ENCODE assay signal across 17 cellular contexts in the genomic region with DNA sequence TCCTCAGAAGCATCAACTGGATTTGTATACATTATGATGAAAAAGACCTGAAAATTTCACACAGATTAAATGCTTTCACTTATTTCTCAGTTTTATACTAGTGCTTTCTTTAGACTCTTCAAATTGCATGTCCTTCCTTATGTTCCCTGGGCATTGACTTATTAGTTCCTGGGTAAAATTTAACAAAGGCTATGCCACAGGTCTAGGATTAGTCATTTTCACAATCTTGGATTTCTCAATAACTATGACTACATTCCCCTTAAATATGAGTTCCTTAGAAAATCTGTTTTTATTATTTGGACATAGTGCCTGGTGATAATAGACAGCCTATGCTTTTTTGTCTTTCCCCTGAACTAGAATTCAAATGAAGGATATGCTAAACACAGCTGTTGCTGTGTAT.
DNase-seq lines count a peak whose midpoint lies in the region; TF ChIP-seq lines count a peak whose summit lies in the region.
"Had no signal": no experiment of that assay in that cellular context is flagged by ENCODE, and none has a peak within 500 bp of the region (broad histone marks: within the 10 kb centered on the region; RNA-seq: fewer than 3 reads in every experiment).

No MANE protein-coding gene starts in this region.

- TF ChIP-seq POLR2A in NB4 (IDR thresholded peaks at IDR 0.05; ENCODE audit: extremely low read depth, insufficient read length) = no peak

- H3K27me3 ChIP-seq in osteoblast (ENCODE audit: insufficient read depth, low read length) = no peaks in the 10 kb centered on the region
- H3K27me3 ChIP-seq: SJSA1 had no signal

- H3K27me3 Mint-ChIP-seq in Calu3 (ENCODE audit: unreplicated experiment) = no peaks in the 10 kb centered on the region
- H3K27me3 Mint-ChIP-seq in activated T-helper 2 cell treated with anti-CD3 and anti-CD28 coated beads, Interferon-gamma antibody, Interleukin-2, Interleukin-4, amounts not matched to agents 10 μg/mL and 5 μg/mL and 100 μg/mL, durations not matched to agents 14 hours and 24 hours and 36 hours (ENCODE audit: low read depth) = no peaks in the 10 kb centered on the region
- H3K27me3 Mint-ChIP-seq: CD8-positive, alpha-beta memory T cell had no signal

- no peak for TF ChIP-seq CTCF in Calu3 (IDR thresholded peaks at IDR 0.05; ENCODE audit: unreplicated experiment)
- TF ChIP-seq CTCF in NB4 (IDR thresholded peaks at IDR 0.05; ENCODE audit: low read depth, low read length) = no peak
- no peak for TF ChIP-seq CTCF in osteoblast (IDR thresholded peaks at IDR 0.05; ENCODE audit: extremely low read depth, low read depth, low read length)

- no peaks in the 10 kb centered on the region for H3K9me3 Mint-ChIP-seq in Calu3 (ENCODE audit: low read depth, unreplicated experiment)
- no peaks in the 10 kb centered on the region for H3K9me3 Mint-ChIP-seq in activated T-helper 2 cell treated with anti-CD3 and anti-CD28 coated beads, Interferon-gamma antibody, Interleukin-2, Interleukin-4, amounts not matched to agents 10 μg/mL and 5 μg/mL and 100 μg/mL, durations not matched to agents 14 hours and 24 hours and 36 hours
- H3K9me3 Mint-ChIP-seq: activated naive CD4-positive, alpha-beta T cell treated with anti-CD3 and anti-CD28 coated beads for 36 hours had no signal

- DNase-seq in Calu3 (no peak), NB4 (ENCODE audit: low read depth) (peak; percentile 25), epithelial cell of prostate (ENCODE audit: low read depth, low spot score) (peak; percentile 20), osteoblast (ENCODE audit: insufficient read length, low spot score, missing footprints) (peak; percentile 55), GDM1 (lab: John Stamatoyannopoulos, UW) (no peak), NCI-H187 treated with DMSO at 0.1 percent for 48 hours (lab: John Stamatoyannopoulos, UW) (no peak), DMS153 (lab: John Stamatoyannopoulos, UW) (no peak)
- DNase-seq in activated T-helper 2 cell treated with anti-CD3 and anti-CD28 coated beads, Interferon-gamma antibody, Interleukin-2, Interleukin-4, amounts not matched to agents 10 μg/mL and 5 μg/mL and 100 μg/mL, durations not matched to agents 14 hours and 24 hours and 36 hours (ENCODE audit: low spot score) = no peak
- DNase-seq: activated naive CD4-positive, alpha-beta T cell treated with anti-CD3 and anti-CD28 coated beads for 36 hours; CD8-positive, alpha-beta memory T cell; cerebellar nuclear complex; NCI-H1417; NCI-H748 treated with DMSO at 0.1 percent for 48 hours; retina; stimulated activated CD4-positive, alpha-beta T cell treated with anti-CD3 and anti-CD28 coated beads, Interleukin-4, amount 100 ng/mL, for 4 hours; stimulated activated naive CD4-positive, alpha-beta T cell treated with Interleukin-2 at 50 U/mL for 16 hours had no signal

- peak overlapping the region; percentile 63 for H3K27ac Mint-ChIP-seq in Calu3 (ENCODE audit: unreplicated experiment)
- no peak overlapping the region for H3K27ac Mint-ChIP-seq in activated T-helper 2 cell treated with anti-CD3 and anti-CD28 coated beads, Interferon-gamma antibody, Interleukin-2, Interleukin-4, amounts not matched to agents 10 μg/mL and 5 μg/mL and 100 μg/mL, durations not matched to agents 14 hours and 24 hours and 36 hours
- H3K27ac Mint-ChIP-seq: activated naive CD4-positive, alpha-beta T cell treated with anti-CD3 and anti-CD28 coated beads for 36 hours; CD8-positive, alpha-beta memory T cell had no signal

- intact Hi-C loops in Calu3 (cut with micrococcal nuclease; ENCODE audit: unreplicated experiment) = no loop called here
- intact Hi-C loops in activated T-helper 2 cell treated with anti-CD3 and anti-CD28 coated beads, Interferon-gamma antibody, Interleukin-2, Interleukin-4, amounts not matched to agents 10 μg/mL and 5 μg/mL and 100 μg/mL, durations not matched to agents 14 hours and 24 hours and 36 hours (cut with micrococcal nuclease) = no loop called here

- peak overlapping the region; percentile 14 for H3K4me3 Mint-ChIP-seq in Calu3 (ENCODE audit: low read depth, unreplicated experiment)
- no peak overlapping the region for H3K4me3 Mint-ChIP-seq in activated T-helper 2 cell treated with anti-CD3 and anti-CD28 coated beads, Interferon-gamma antibody, Interleukin-2, Interleukin-4, amounts not matched to agents 10 μg/mL and 5 μg/mL and 100 μg/mL, durations not matched to agents 14 hours and 24 hours and 36 hours (ENCODE audit: low read depth)
- H3K4me3 Mint-ChIP-seq: activated naive CD4-positive, alpha-beta T cell treated with anti-CD3 and anti-CD28 coated beads for 36 hours; CD8-positive, alpha-beta memory T cell had no signal

- no peaks in the 10 kb centered on the region for H3K36me3 Mint-ChIP-seq in Calu3 (ENCODE audit: insufficient read depth, unreplicated experiment)
- H3K36me3 Mint-ChIP-seq in activated T-helper 2 cell treated with anti-CD3 and anti-CD28 coated beads, Interferon-gamma antibody, Interleukin-2, Interleukin-4, amounts not matched to agents 10 μg/mL and 5 μg/mL and 100 μg/mL, durations not matched to agents 14 hours and 24 hours and 36 hours (ENCODE audit: low read depth) = no peaks in the 10 kb centered on the region
- H3K36me3 Mint-ChIP-seq: CD8-positive, alpha-beta memory T cell had no signal

- H3K4me2 ChIP-seq in osteoblast (ENCODE audit: insufficient read depth, low read length) = peak overlapping the region; percentile 24

- H2AFZ ChIP-seq in osteoblast (ENCODE audit: low read length) = no peak overlapping the region

- no TSS peak for BruUV-seq in Calu3 (replicated peaks; lab: Mats Ljungman, UMichigan)

- CTCF ChIA-PET in Calu3 (lab: Charles Lee) = no interaction called here

- H4K20me1 ChIP-seq in osteoblast (ENCODE audit: insufficient read depth, low read length) = no peaks in the 10 kb centered on the region

- no peaks in the 10 kb centered on the region for H3K9me3 ChIP-seq in osteoblast (ENCODE audit: low read depth, low read length)
- H3K9me3 ChIP-seq: SJSA1 had no signal

- H3K27ac ChIP-seq in epithelial cell of prostate (no peak overlapping the region), osteoblast (ENCODE audit: low read depth, low read length) (peak overlapping the region; percentile 7)
- H3K27ac ChIP-seq: SJSA1 had no signal

- no peak overlapping the region for H3K4me3 ChIP-seq in NB4 (ENCODE audit: low read depth, low read length)
- H3K4me3 ChIP-seq in osteoblast (ENCODE audit: insufficient read depth, low read length) = no peak overlapping the region
- H3K4me3 ChIP-seq: SJSA1 had no signal

- peaks cover 8% of the 10 kb centered on the region for H3K4me1 Mint-ChIP-seq in Calu3 (ENCODE audit: low read depth, unreplicated experiment)
- H3K4me1 Mint-ChIP-seq in activated T-helper 2 cell treated with anti-CD3 and anti-CD28 coated beads, Interferon-gamma antibody, Interleukin-2, Interleukin-4, amounts not matched to agents 10 μg/mL and 5 μg/mL and 100 μg/mL, durations not matched to agents 14 hours and 24 hours and 36 hours (ENCODE audit: low read depth) = no peaks in the 10 kb centered on the region
- H3K4me1 Mint-ChIP-seq: CD8-positive, alpha-beta memory T cell had no signal

- H3K36me3 ChIP-seq in osteoblast (ENCODE audit: insufficient read depth, low read length) = no peaks in the 10 kb centered on the region
- H3K36me3 ChIP-seq: SJSA1 had no signal

- peaks cover 10% of the 10 kb centered on the region for H3K4me1 ChIP-seq in osteoblast (ENCODE audit: insufficient read depth, low read length)
- H3K4me1 ChIP-seq: SJSA1 had no signal

- H3K79me2 ChIP-seq in osteoblast (ENCODE audit: insufficient read depth, low read length) = no peaks in the 10 kb centered on the region

Comparison
In these comparisons a context has a peak if more than half of its experiments do, and no peak if none do; other contexts are left out.
1. DNase-seq: peak in NB4 (single experiment), epithelial cell of prostate (single experiment) and osteoblast (single experiment); none in Calu3 (single experiment), GDM1 (single experiment), NCI-H187 treated with DMSO at 0.1 percent for 48 hours (single experiment), activated T-helper 2 cell treated with anti-CD3 and anti-CD28 coated beads, Interferon-gamma antibody, Interleukin-2, Interleukin-4, amounts not matched to agents 10 μg/mL and 5 μg/mL and 100 μg/mL, durations not matched to agents 14 hours and 24 hours and 36 hours (single experiment) and DMS153 (single experiment).